Comparison of ENCODE assay signal across 16 cellular contexts in genomic region chr7:99030951-99031350, GRCh38.
A peak's percentile ranks its signal among the peaks of the same experiment; 100 is the strongest.
DNase-seq lines count a peak whose midpoint lies in the region; ATAC-seq and TF ChIP-seq lines count a peak whose summit lies in the region.
"Had no signal": no experiment of that assay in that cellular context is flagged by ENCODE, and none has a peak within 500 bp of the region (broad histone marks: within the 10 kb centered on the region; RNA-seq: fewer than 3 reads in every experiment).

No MANE protein-coding gene starts in this region.

- intact Hi-C loops in left ventricle myocardium inferior (cut with micrococcal nuclease), result no loop called here

- no peak overlapping the region for H3K4ac ChIP-seq in mesenchymal stem cell (ENCODE audit: low read depth in 1 of 2, low read length in 2 of 2)

- peaks cover 0 to 51% (median 28%) of the 10 kb centered on the region in 11 experiments; a peak in 19 of 22 replicates for H4K20me1 ChIP-seq in BLaER1 treated with 17β-estradiol and CSF1 and Interleukin-3, amounts not matched to agents 10 nM and 100 nM

- H2BK15ac ChIP-seq in mesenchymal stem cell (ENCODE audit: low read depth, poor library complexity, severe bottlenecking), result no peak overlapping the region

- no peak overlapping the region for H2BK12ac ChIP-seq in mesenchymal stem cell (ENCODE audit: low read length in 2 of 2)

- H3K14ac ChIP-seq in mesenchymal stem cell (ENCODE audit: low read length in 2 of 2), result no peak overlapping the region

- H2AFZ ChIP-seq in mesenchymal stem cell (ENCODE audit: low read depth, low read length), result no peak overlapping the region

- no peak overlapping the region for H4K91ac ChIP-seq in mesenchymal stem cell (ENCODE audit: low read length)

- H3K9ac ChIP-seq in BLaER1 treated with 17β-estradiol and CSF1 and Interleukin-3, amounts not matched to agents 10 nM and 100 nM, result peak overlapping the region in 1 of 11 experiments; percentile 24; a peak in 2 of 22 replicates
- H3K9ac ChIP-seq in mesenchymal stem cell (ENCODE audit: low read length), result no peak overlapping the region

- H3K4me1 ChIP-seq in BLaER1 treated with 17β-estradiol and CSF1 and Interleukin-3, amounts not matched to agents 10 nM and 100 nM, result peaks cover 66 to 87% (median 76%) of the 10 kb centered on the region in 10 experiments
- H3K4me1 ChIP-seq in left ventricle myocardium inferior (peaks cover 33% of the 10 kb centered on the region), mesenchymal stem cell (ENCODE audit: control insufficient read depth, insufficient read depth, low read depth, low read length) (peaks cover 5% of the 10 kb centered on the region)

- 88% methylated on average over 5 of the region's 5 CpGs for WGBS in mesenchymal stem cell

- H2AK5ac ChIP-seq in mesenchymal stem cell (ENCODE audit: low read length, severe bottlenecking), result no peak overlapping the region

- peaks cover 51% of the 10 kb centered on the region for H3K79me1 ChIP-seq in mesenchymal stem cell (replicated peaks; ENCODE audit: low read length, poor library complexity, severe bottlenecking)

- no peak for DNase-seq in left ventricle myocardium inferior
- no peak for DNase-seq in mesenchymal stem cell
- no peak for DNase-seq in NCI-H2196 treated with DMSO at 0.1 percent for 48 hours (lab: John Stamatoyannopoulos, UW; ENCODE audit: unreplicated experiment)
- DNase-seq: activated CD4-positive, alpha-beta T cell treated with anti-CD3 and anti-CD28 coated beads for 1 hour; activated gamma-delta T cell treated with Interleukin-2 at 50 U/mL for 16 hours; kidney glomerular epithelial cell; NCI-H226; occipital lobe; stimulated activated CD4-positive, alpha-beta T cell treated with anti-CD3 and anti-CD28 coated beads, Interleukin-1b, Interleukin-23, amount 100 ng/mL, for 48 hours; T-cell had no signal

- no peak overlapping the region for H4K8ac ChIP-seq in mesenchymal stem cell (ENCODE audit: low read length)

- ATAC-seq in GM21423 (IDR thresholded peaks at IDR 0.05; ENCODE audit: unreplicated experiment) (no peak), GM21529 (IDR thresholded peaks at IDR 0.05; ENCODE audit: unreplicated experiment) (no peak)
- ATAC-seq: T-cell had no signal

- no peak for TF ChIP-seq CTCF in left ventricle myocardium inferior (IDR thresholded peaks at IDR 0.05; ENCODE audit: borderline replicate concordance)

- peak overlapping the region in 10 of 11 experiments; percentile 42 to 95 (median 75); a peak in 18 of 22 replicates for H3K4me2 ChIP-seq in BLaER1 treated with 17β-estradiol and CSF1 and Interleukin-3, amounts not matched to agents 10 nM and 100 nM
- H3K4me2 ChIP-seq in mesenchymal stem cell (ENCODE audit: low read length, poor library complexity, severe bottlenecking), result no peak overlapping the region

- H3K18ac ChIP-seq in mesenchymal stem cell (ENCODE audit: low read depth in 1 of 2, low read length in 2 of 2), result no peak overlapping the region

- peak overlapping the region in 8 of 11 experiments; percentile 37 to 69 (median 56); a peak in 11 of 22 replicates for H3K27ac ChIP-seq in BLaER1 treated with 17β-estradiol and CSF1 and Interleukin-3, amounts not matched to agents 10 nM and 100 nM
- peak overlapping the region; percentile 53 for H3K27ac ChIP-seq in angular gyrus (ENCODE audit: low read depth, low read length)
- peak overlapping the region; percentile 82 for H3K27ac ChIP-seq in left ventricle myocardium inferior (replicated peaks)
- H3K27ac ChIP-seq in skin epidermis, result peak overlapping the region in 11 of 21 experiments; percentile 23 to 83 (median 61)
- no peak overlapping the region for H3K27ac ChIP-seq in mesenchymal stem cell (ENCODE audit: low read length, poor library complexity, severe bottlenecking)
- H3K27ac ChIP-seq: C4-2B had no signal

- no peak overlapping the region for H2BK5ac ChIP-seq in mesenchymal stem cell (ENCODE audit: low read depth, low read length, poor library complexity, severe bottlenecking)

- no peaks in the 10 kb centered on the region for H3K27me3 ChIP-seq in BLaER1 treated with 17β-estradiol and CSF1 and Interleukin-3, amounts not matched to agents 10 nM and 100 nM
- H3K27me3 ChIP-seq in left ventricle myocardium inferior (ENCODE audit: low read depth) (no peaks in the 10 kb centered on the region), mesenchymal stem cell (ENCODE audit: control insufficient read depth in 1 of 2, insufficient read depth in 1 of 2, low read length in 2 of 2) (no peaks in the 10 kb centered on the region)

- no peak overlapping the region for H2BK120ac ChIP-seq in mesenchymal stem cell (ENCODE audit: low read depth, low read length)

- H3K36me3 ChIP-seq in BLaER1 treated with 17β-estradiol and CSF1 and Interleukin-3, amounts not matched to agents 10 nM and 100 nM, result peaks cover 71 to 95% (median 84%) of the 10 kb centered on the region in 11 experiments
- H3K36me3 ChIP-seq in left ventricle myocardium inferior, result peaks cover 87% of the 10 kb centered on the region
- H3K36me3 ChIP-seq in mesenchymal stem cell (ENCODE audit: control insufficient read depth in 1 of 2, insufficient read depth in 2 of 2, low read depth in 1 of 2, low read length in 2 of 2), result peaks cover 74 to 87% of the 10 kb centered on the region in 2 experiments

- H3K4me3 ChIP-seq in BLaER1 treated with 17β-estradiol and CSF1 and Interleukin-3, amounts not matched to agents 10 nM and 100 nM, result no peak overlapping the region
- H3K4me3 ChIP-seq in left ventricle myocardium inferior, result no peak overlapping the region
- no peak overlapping the region for H3K4me3 ChIP-seq in skin epidermis
- no peak overlapping the region for H3K4me3 ChIP-seq in mesenchymal stem cell (ENCODE audit: insufficient read depth in 1 of 2, low read depth in 1 of 2, low read length in 2 of 2)

- H3K23ac ChIP-seq in mesenchymal stem cell (ENCODE audit: low read length in 2 of 2), result no peak overlapping the region

- H3K9me3 ChIP-seq in BLaER1 treated with 17β-estradiol and CSF1 and Interleukin-3, amounts not matched to agents 10 nM and 100 nM (replicated peaks in 1 of 11), result 0 out of 22 replicates have a peak, but pooled peaks cover 0 to 3% (median 0%) of the 10 kb centered on the region in 11 experiments
- H3K9me3 ChIP-seq in left ventricle myocardium inferior (replicated peaks) (peaks cover 8% of the 10 kb centered on the region), mesenchymal stem cell (ENCODE audit: control insufficient read depth, low read length) (no peaks in the 10 kb centered on the region)
